In genomic region chr22:49392841-49393510, GRCh38 we compare ENCODE assay signal across 15 cellular contexts.
A peak's percentile ranks its signal among the peaks of the same experiment; 100 is the strongest.
DNase-seq lines count a peak whose midpoint lies in the region; ATAC-seq and TF ChIP-seq lines count a peak whose summit lies in the region.
"Had no signal": no experiment of that assay in that cellular context is flagged by ENCODE, and none has a peak within 500 bp of the region (broad histone marks: within the 10 kb centered on the region; RNA-seq: fewer than 3 reads in every experiment).

No MANE protein-coding gene starts in this region.

- H3K36me3 Mint-ChIP-seq in endodermal cell (ENCODE audit: low read depth) (no peaks in the 10 kb centered on the region), osteocyte (ENCODE audit: unreplicated experiment) (peaks cover 1% of the 10 kb centered on the region)
- H3K36me3 Mint-ChIP-seq: CD14-positive monocyte; CD8-positive, alpha-beta T cell had no signal

- dilution Hi-C loops in IMR-90 (cut with HindIII; ENCODE audit: low sequenced_read_pairs, unreplicated experiment) = no loop called here

- H3K9ac ChIP-seq in IMR-90 (ENCODE audit: low read depth, low read length) (no peak overlapping the region), endodermal cell (ENCODE audit: extremely low read depth, low read length, poor library complexity, severe bottlenecking) (no peak overlapping the region)

- H2BK20ac ChIP-seq in IMR-90 (ENCODE audit: low read depth, low read length) = no peak overlapping the region

- H3K4me3 Mint-ChIP-seq in endodermal cell (no peak overlapping the region), osteocyte (ENCODE audit: unreplicated experiment) (no peak overlapping the region)
- H3K4me3 Mint-ChIP-seq: CD14-positive monocyte; CD8-positive, alpha-beta T cell; HFFc6 had no signal

- H2AFZ ChIP-seq in IMR-90 (replicated peaks; ENCODE audit: low read length, poor library complexity) = peak overlapping the region; percentile 21

- TF ChIP-seq POLR2A in IMR-90 (IDR thresholded peaks at IDR 0.05; ENCODE audit: low read depth, low read length) = no peak

- CTCF ChIA-PET in IMR-90 (lab: Yijun Ruan, JAX) = no interaction called here

- H3K27ac Mint-ChIP-seq in endodermal cell (no peak overlapping the region), osteocyte (ENCODE audit: unreplicated experiment) (no peak overlapping the region)
- H3K27ac Mint-ChIP-seq: CD14-positive monocyte; CD8-positive, alpha-beta T cell; HFFc6 had no signal

- H2AK5ac ChIP-seq in IMR-90 (ENCODE audit: low read depth, low read length) = no peak overlapping the region

- no peak overlapping the region for H2BK120ac ChIP-seq in IMR-90 (ENCODE audit: low read depth, low read length)

- no peak overlapping the region for H3K23ac ChIP-seq in IMR-90 (ENCODE audit: low read depth, low read length)

- no peak overlapping the region for H2BK5ac ChIP-seq in IMR-90 (ENCODE audit: low read depth, low read length, poor library complexity, severe bottlenecking)

- POLR2A ChIA-PET in IMR-90 (lab: Charles Lee; ENCODE audit: unreplicated experiment) = no interaction called here

- no peak overlapping the region for H3K56ac ChIP-seq in IMR-90 (ENCODE audit: extremely low read depth, insufficient read depth, low read length)

- ATAC-seq in IMR-90 (ENCODE audit: low read depth) = no peak
- no peak for ATAC-seq in omental fat pad (ENCODE audit: low FRiP score)
- ATAC-seq: A549; CD8-positive, alpha-beta T cell had no signal

- no peak overlapping the region for H2BK15ac ChIP-seq in IMR-90 (ENCODE audit: low read depth, low read length)

- H3K4me1 ChIP-seq in IMR-90 (ENCODE audit: control insufficient read depth, insufficient read depth, low read length) = no peaks in the 10 kb centered on the region
- H3K4me1 ChIP-seq in endodermal cell (ENCODE audit: control insufficient read depth, insufficient read depth, low read length) = no peaks in the 10 kb centered on the region
- H3K4me1 ChIP-seq: A549 had no signal

- intact Hi-C loops in IMR-90 (cut with micrococcal nuclease) = no loop called here

- no peak overlapping the region for H3K14ac ChIP-seq in IMR-90 (replicated peaks; ENCODE audit: low read depth, low read length)

- no peak for TF ChIP-seq CTCF in IMR-90 (conservative IDR thresholded peaks at IDR 0.05; ENCODE audit: low read depth, low read length)
- TF ChIP-seq CTCF in endodermal cell (conservative IDR thresholded peaks at IDR 0.05) = no peak
- no peak for TF ChIP-seq CTCF in osteocyte (IDR thresholded peaks at IDR 0.05)
- TF ChIP-seq CTCF in omental fat pad (IDR thresholded peaks at IDR 0.05) = no peak

- no peaks in the 10 kb centered on the region for H3K4me1 Mint-ChIP-seq in endodermal cell
- peaks cover 18% of the 10 kb centered on the region for H3K4me1 Mint-ChIP-seq in osteocyte (ENCODE audit: unreplicated experiment)
- H3K4me1 Mint-ChIP-seq: CD14-positive monocyte had no signal

- H3K27me3 ChIP-seq in IMR-90 (ENCODE audit: control insufficient read depth, insufficient read depth, low read length) (no peaks in the 10 kb centered on the region), endodermal cell (ENCODE audit: control insufficient read depth, insufficient read depth, low read length, poor library complexity, severe bottlenecking) (no peaks in the 10 kb centered on the region)

- H3K4me3 ChIP-seq in IMR-90 (ENCODE audit: insufficient read depth, low read depth, low read length) (no peak overlapping the region), endodermal cell (ENCODE audit: low read length) (no peak overlapping the region)
- H3K4me3 ChIP-seq: A549 had no signal

- H3K36me3 ChIP-seq in IMR-90 (ENCODE audit: control insufficient read depth, insufficient read depth, low read length) = no peaks in the 10 kb centered on the region
- no peaks in the 10 kb centered on the region for H3K36me3 ChIP-seq in endodermal cell (ENCODE audit: control insufficient read depth, insufficient read depth, low read length)

- H3K27ac ChIP-seq in IMR-90 (ENCODE audit: insufficient read depth, low read length) = no peak overlapping the region
- no peak overlapping the region for H3K27ac ChIP-seq in endodermal cell (ENCODE audit: low read depth, low read length)
- H3K27ac ChIP-seq: A549 had no signal

- H3K4ac ChIP-seq in IMR-90 (ENCODE audit: low read depth, low read length) = no peak overlapping the region

- whole genome bisulfite sequencing in IMR-90 (ENCODE audit: extremely low coverage in 2 of 2, insufficient read length in 1 of 2), 2 experiments = 43% methylated on average over 6 of the region's 12 CpGs; no CpG with 5 or more reads in 1 of the 2 experiments
- WGBS in endodermal cell (ENCODE audit: insufficient coverage in 1 of 2, insufficient read length in 1 of 2), 2 experiments = 83 to 95% methylated on average over 6 to 11 of the region's 12 CpGs

- H4K91ac ChIP-seq in IMR-90 (ENCODE audit: insufficient read depth, low read depth, low read length) = no peak overlapping the region

- no peak overlapping the region for H2AK9ac ChIP-seq in IMR-90 (replicated peaks; ENCODE audit: low read depth, low read length, poor library complexity)

- H3K9me3 Mint-ChIP-seq in endodermal cell (peaks cover 2% of the 10 kb centered on the region), osteocyte (ENCODE audit: unreplicated experiment) (peaks cover 3% of the 10 kb centered on the region)
- H3K9me3 Mint-ChIP-seq: CD8-positive, alpha-beta T cell had no signal

- H4K20me1 ChIP-seq in IMR-90 (ENCODE audit: insufficient read depth, low read length) = no peaks in the 10 kb centered on the region

- in situ Hi-C loops in IMR-90 (cut with MboI; ENCODE audit: low sequenced_read_pairs) = no loop called here

- H4K5ac ChIP-seq in IMR-90 (ENCODE audit: low read depth, low read length) = no peak overlapping the region

- no peaks in the 10 kb centered on the region for H3K9me1 ChIP-seq in IMR-90 (ENCODE audit: insufficient read depth, low read length)

- no peaks in the 10 kb centered on the region for H3K27me3 Mint-ChIP-seq in endodermal cell (ENCODE audit: insufficient read depth)
- no peaks in the 10 kb centered on the region for H3K27me3 Mint-ChIP-seq in osteocyte (ENCODE audit: unreplicated experiment)

- peaks cover 50% of the 10 kb centered on the region for H3K9me3 ChIP-seq in IMR-90 (ENCODE audit: control insufficient read depth, insufficient read depth, low read length)
- no peaks in the 10 kb centered on the region for H3K9me3 ChIP-seq in endodermal cell (ENCODE audit: control insufficient read depth, low read length)
- H3K9me3 ChIP-seq: A549 had no signal

- no peak overlapping the region for H4K8ac ChIP-seq in IMR-90 (ENCODE audit: low read depth in 2 of 2, low read length in 2 of 2)

- no peak overlapping the region for H3K18ac ChIP-seq in IMR-90 (ENCODE audit: low read depth, low read length)

- no peaks in the 10 kb centered on the region for H3K79me1 ChIP-seq in IMR-90 (ENCODE audit: low read depth in 1 of 2, low read length in 2 of 2)

- TF ChIP-seq RAD21 in IMR-90 (IDR thresholded peaks at IDR 0.05; ENCODE audit: low read length) = no peak

- no TSS peak for BruUV-seq in IMR-90 (replicated peaks; lab: Mats Ljungman, UMichigan)

- H3K4me2 ChIP-seq in IMR-90 (ENCODE audit: low read depth, low read length) = no peak overlapping the region
- H3K4me2 ChIP-seq: A549 had no signal

- DNase-seq in IMR-90 (no peak), endodermal cell (peak; percentile 21), osteocyte (ENCODE audit: extremely low spot score, unreplicated experiment) (peak; percentile 64), ureter (ENCODE audit: low spot score) (peak; percentile 15), NCI-H2171 (lab: John Stamatoyannopoulos, UW) (no peak), omental fat pad (ENCODE audit: low spot score) (no peak)
- DNase-seq: CD8-positive, alpha-beta T cell; COR-L47; DMS153; DMS79 treated with DMSO at 0.1 percent for 48 hours; EL; HCEC 1CT; HFFc6 had no signal

TF ChIP-seq in IMR-90, 13 proteins besides CTCF, POLR2A, EP300 and RAD21:
- no peak for TF ChIP-seq CHD1 (IDR thresholded peaks at IDR 0.05; ENCODE audit: low read depth, low read length)
TF ChIP-seq in IMR-90: peak in this region for 0.

Comparison
In these comparisons a context has a peak if more than half of its experiments do, and no peak if none do; other contexts are left out.
1. DNase-seq: peak in endodermal cell (single experiment), osteocyte (single experiment) and ureter (single experiment); none in IMR-90 (single experiment), NCI-H2171 (single experiment) and omental fat pad (single experiment).